Comparison of ENCODE assay signal across 25 cellular contexts in the genomic region with DNA sequence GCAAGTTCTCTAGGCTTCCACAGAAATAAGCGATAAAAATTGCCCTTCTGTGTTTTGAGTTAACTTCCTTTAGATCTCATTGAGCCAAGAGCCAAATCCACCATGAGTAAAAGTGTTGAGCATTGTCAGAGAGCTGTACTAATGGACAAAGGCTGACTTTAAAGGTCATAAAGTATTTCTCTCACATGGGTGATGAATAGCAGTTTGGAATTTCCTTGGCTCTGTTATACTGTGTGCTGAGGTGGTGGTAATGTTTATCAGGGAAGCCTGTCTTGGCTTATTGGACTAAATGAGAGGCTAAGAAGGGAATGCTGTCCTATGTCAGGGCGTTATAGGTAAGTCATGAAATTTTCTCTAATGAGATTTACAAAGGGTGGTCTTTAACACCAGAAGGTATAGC.
"Had no signal": no experiment of that assay in that cellular context is flagged by ENCODE, and none has a peak within 500 bp of the region (broad histone marks: within the 10 kb centered on the region; RNA-seq: fewer than 3 reads in every experiment).

No MANE protein-coding gene starts in this region.

- H3K4me3 ChIP-seq: left ventricle myocardium inferior, lung, right atrium auricular region, right lobe of liver, skin epidermis, stomach, testis, thyroid gland, transverse colon, upper lobe of right lung had no signal

- H3K9ac ChIP-seq: parathyroid adenoma had no signal

- ATAC-seq: left colon; natural killer cell; right lobe of liver; stimulated activated naive B cell treated with anti-CD40 and anti-IgM and Interleukin-4, amounts not matched to agents 10 μg/mL and 1 μg/mL and 100 μg/mL, for 72 hours; stimulated activated naive CD8-positive, alpha-beta T cell treated with anti-CD3 and anti-CD28 coated beads, Interleukin-15, Interleukin-2, amounts not matched to agents 100 U/mL and 50 U/mL, for 24 hours; upper lobe of right lung had no signal

- H3K79me2 ChIP-seq: parathyroid adenoma had no signal

- H3K4me1 ChIP-seq: left ventricle myocardium inferior, parathyroid adenoma, right atrium auricular region, right lobe of liver, testis, thyroid gland, transverse colon, upper lobe of right lung had no signal

- DNase-seq: hypothalamus; immature natural killer cell; kidney; left colon; left ventricle myocardium inferior; mesendoderm; naive B cell; natural killer cell; nucleus accumbens; right lobe of liver; stimulated activated CD4-positive, alpha-beta T cell treated with anti-CD3 and anti-CD28 coated beads, Interleukin-12 subunit alpha, Interleukin-12 subunit beta, amount 100 ng/mL, for 4 hours; stimulated activated CD4-positive, alpha-beta T cell treated with anti-CD3 and anti-CD28 coated beads, Interleukin-15, amount 100 ng/mL, for 24 hours; stimulated activated CD4-positive, alpha-beta T cell treated with anti-CD3 and anti-CD28 coated beads, Interleukin-2, amount 100 ng/mL, for 24 hours; stimulated activated CD4-positive, alpha-beta T cell treated with anti-CD3 and anti-CD28 coated beads, Interleukin-4, amount 100 ng/mL, for 1 hour; stimulated activated naive B cell treated with anti-CD40 and anti-IgM and Interleukin-4, amounts not matched to agents 10 μg/mL and 1 μg/mL and 100 μg/mL, for 72 hours; stimulated activated naive CD8-positive, alpha-beta T cell treated with anti-CD3 and anti-CD28 coated beads, Interleukin-15, Interleukin-2, amounts not matched to agents 100 U/mL and 50 U/mL, for 24 hours; stomach; testis; thyroid gland; transverse colon; upper lobe of right lung had no signal

- H3K9me3 ChIP-seq: left ventricle myocardium inferior, right atrium auricular region, right lobe of liver, stomach, testis, thyroid gland, transverse colon, upper lobe of right lung had no signal

- H2AFZ ChIP-seq: parathyroid adenoma had no signal

- H3K27ac ChIP-seq: left ventricle myocardium inferior, parathyroid adenoma, right atrium auricular region, right lobe of liver, skin epidermis, stomach, testis, thyroid gland, transverse colon, upper lobe of right lung had no signal

- H3K36me3 ChIP-seq: left ventricle myocardium inferior, right atrium auricular region, right lobe of liver, stomach, thyroid gland, transverse colon, upper lobe of right lung had no signal

- H3K27me3 ChIP-seq: right atrium auricular region, right lobe of liver, stomach, testis, thyroid gland, transverse colon, upper lobe of right lung had no signal
